ENCODE assay signal across 2 cellular contexts in genomic region chr7:143367972-143368371, GRCh38.
TF ChIP-seq lines count a peak whose summit lies in the region.

No MANE protein-coding gene starts in this region.

TF ChIP-seq in GM23338, 12 proteins besides CTCF, POLR2A, EP300 and RAD21:
- no peak for TF ChIP-seq ZNF331 (CRISPR knock-in tag; IDR thresholded peaks at IDR 0.05; ENCODE audit: low read depth)
- TF ChIP-seq EZH2 (IDR thresholded peaks at IDR 0.05; ENCODE audit: low read depth, unreplicated experiment) = no peak
- TF ChIP-seq ZNF114 (CRISPR knock-in tag; IDR thresholded peaks at IDR 0.05) = no peak
- no peak for TF ChIP-seq POLR2AphosphoS5 (IDR thresholded peaks at IDR 0.05; ENCODE audit: low read depth)
- TF ChIP-seq STAT1 (IDR thresholded peaks at IDR 0.05; ENCODE audit: unreplicated experiment) = no peak
- no peak for TF ChIP-seq CREB1 (CRISPR knock-in tag; IDR thresholded peaks at IDR 0.05; ENCODE audit: low read depth)
- TF ChIP-seq NANOG (IDR thresholded peaks at IDR 0.05; ENCODE audit: borderline replicate concordance) = no peak
- TF ChIP-seq EZH2phosphoT487 (IDR thresholded peaks at IDR 0.05; ENCODE audit: unreplicated experiment) = no peak
- no peak for TF ChIP-seq REST (IDR thresholded peaks at IDR 0.05; ENCODE audit: unreplicated experiment)
- no peak for TF ChIP-seq ETS1 (IDR thresholded peaks at IDR 0.05)
- TF ChIP-seq ZNF462 (CRISPR knock-in tag; IDR thresholded peaks at IDR 0.05) = no peak
- TF ChIP-seq JUNB (IDR thresholded peaks at IDR 0.05; ENCODE audit: unreplicated experiment) = no peak

TF ChIP-seq in H1, 55 proteins besides CTCF, POLR2A, EP300 and RAD21:
- TF ChIP-seq SIN3A (conservative IDR thresholded peaks at IDR 0.05 in 1 of 2, IDR thresholded peaks at IDR 0.05 in 1 of 2; ENCODE audit: low read depth in 1 of 2, low read length in 2 of 2) (no peak), CREB1 (IDR thresholded peaks at IDR 0.05) (no peak), CBX5 (IDR thresholded peaks at IDR 0.05; ENCODE audit: low read depth, low read length) (no peak), SRF (IDR thresholded peaks at IDR 0.05; ENCODE audit: low read depth, low read length) (no peak), CHD7 (IDR thresholded peaks at IDR 0.05; ENCODE audit: insufficient replicate concordance, low read length) (no peak), KDM4A (IDR thresholded peaks at IDR 0.05; ENCODE audit: low read depth, low read length, severe bottlenecking) (no peak), MAFK (IDR thresholded peaks at IDR 0.05; ENCODE audit: low read depth, low read length) (no peak), MAX (IDR thresholded peaks at IDR 0.05) (no peak), TEAD4 (IDR thresholded peaks at IDR 0.05; ENCODE audit: low read depth, low read length) (no peak), E2F6 (IDR thresholded peaks at IDR 0.05) (no peak), ASH2L (IDR thresholded peaks at IDR 0.05; ENCODE audit: low read length) (no peak), FOSL1 (IDR thresholded peaks at IDR 0.05; ENCODE audit: insufficient read depth, low read depth, low read length) (no peak), JUND (IDR thresholded peaks at IDR 0.05; ENCODE audit: low read length) (no peak), EZH2 (IDR thresholded peaks at IDR 0.05; ENCODE audit: low read depth, low read length, severe bottlenecking) (no peak), POLR2AphosphoS5 (IDR thresholded peaks at IDR 0.05; ENCODE audit: low read depth, low read length) (no peak), BACH1 (IDR thresholded peaks at IDR 0.05; ENCODE audit: low read length) (no peak), TBP (IDR thresholded peaks at IDR 0.05; ENCODE audit: low read depth, low read length) (no peak), TCF12 (IDR thresholded peaks at IDR 0.05; ENCODE audit: low read depth, low read length) (no peak), CHD2 (IDR thresholded peaks at IDR 0.05; ENCODE audit: low read length) (no peak)
